In genomic region chr12:57243521-57244305, GRCh38 we compare ENCODE assay signal across 8 cellular contexts. TPM values are rescaled to one million over a fixed set of nuclear protein-coding genes. Genes with fewer than 3 reads are reported as not detected.
DNase-seq lines count a peak whose midpoint lies in the region; ATAC-seq and TF ChIP-seq lines count a peak whose summit lies in the region.

No MANE protein-coding gene starts in this region.

- H2AFZ ChIP-seq in KMS-11 (ENCODE audit: low read depth): peak overlapping the region; percentile 81

- 15 to 17% methylated on average over 41 of the region's 41 CpGs for WGBS in aorta, 2 donors

- H3K4me1 ChIP-seq in KMS-11 (ENCODE audit: low read depth, poor library complexity, severe bottlenecking) (peaks cover 40% of the 10 kb centered on the region), SJSA1 (replicated peaks) (peaks cover 30% of the 10 kb centered on the region), aorta (ENCODE audit: control insufficient read depth in 1 of 2, insufficient read depth in 2 of 2, low read length in 2 of 2) (no peaks in the 10 kb centered on the region)

- no peaks in the 10 kb centered on the region for H4K20me1 ChIP-seq in KMS-11 (ENCODE audit: insufficient read depth)

- H3K9ac ChIP-seq in KMS-11: peak overlapping the region; percentile 7; the same call in 1 of the 2 replicates

- peak; percentile 25 to 28 for ATAC-seq in activated naive CD4-positive, alpha-beta T cell treated with anti-CD3 and anti-CD28 coated beads, Interleukin-2, amount 50 U/mL, for 72 hours
- ATAC-seq in Right ventricle myocardium superior (ENCODE audit: poor library complexity) (peak; percentile 61), aorta (ENCODE audit: low FRiP score) (peak; percentile 57), GM18907 (IDR thresholded peaks at IDR 0.05; ENCODE audit: unreplicated experiment) (no peak)

- H3K27ac Mint-ChIP-seq in activated naive CD4-positive, alpha-beta T cell treated with anti-CD3 and anti-CD28 coated beads, Interleukin-2, amount 50 U/mL, for 72 hours: peak overlapping the region in 1 of 2 donors; percentile 78
- no peak overlapping the region for H3K27ac Mint-ChIP-seq in progenitor cell of endocrine pancreas

- H3K27ac ChIP-seq in KMS-11: no peak overlapping the region
- no peak overlapping the region for H3K27ac ChIP-seq in SJSA1
- H3K27ac ChIP-seq in aorta (ENCODE audit: low read depth in 1 of 2, low read length in 2 of 2): no peak overlapping the region

- H3K36me3 Mint-ChIP-seq in activated naive CD4-positive, alpha-beta T cell treated with anti-CD3 and anti-CD28 coated beads, Interleukin-2, amount 50 U/mL, for 72 hours: peaks cover 0 to 3% of the 10 kb centered on the region in 2 donors
- no peaks in the 10 kb centered on the region for H3K36me3 Mint-ChIP-seq in progenitor cell of endocrine pancreas (ENCODE audit: insufficient read depth)

- H3K27me3 Mint-ChIP-seq in progenitor cell of endocrine pancreas: peaks cover 55% of the 10 kb centered on the region

- peak overlapping the region; percentile 100 for H3K4me2 ChIP-seq in KMS-11

- H3K4me1 Mint-ChIP-seq in progenitor cell of endocrine pancreas (ENCODE audit: low read depth): peaks cover 17% of the 10 kb centered on the region

- TF ChIP-seq CTCF in KMS-11 (conservative IDR thresholded peaks at IDR 0.05; ENCODE audit: low read depth, low read length): peak; percentile 83
- TF ChIP-seq CTCF in progenitor cell of endocrine pancreas (IDR thresholded peaks at IDR 0.05; ENCODE audit: unreplicated experiment): peak; percentile 77

- H3K27me3 ChIP-seq in KMS-11 (ENCODE audit: insufficient read depth, low read depth) (peaks cover 52% of the 10 kb centered on the region), SJSA1 (replicated peaks) (peaks cover 5% of the 10 kb centered on the region; the same call in 1 of the 2 replicates), aorta (ENCODE audit: control insufficient read depth in 1 of 2, insufficient read depth in 2 of 2, low read length in 1 of 2) (no peaks in the 10 kb centered on the region)

- H3K9me3 ChIP-seq in SJSA1 (replicated peaks): no peaks in the 10 kb centered on the region
- no peaks in the 10 kb centered on the region for H3K9me3 ChIP-seq in aorta (ENCODE audit: control insufficient read depth, low read length)

- peak overlapping the region; percentile 19 for H3K4me3 ChIP-seq in KMS-11 (IDR thresholded peaks at IDR 0.05; ENCODE audit: insufficient read depth, low read depth, low read length)
- H3K4me3 ChIP-seq in SJSA1: peak overlapping the region; percentile 24
- H3K4me3 ChIP-seq in aorta (ENCODE audit: low read length in 2 of 2): no peak overlapping the region

- H3K4me3 Mint-ChIP-seq in progenitor cell of endocrine pancreas (ENCODE audit: low read depth): peak overlapping the region; percentile 66

- DNase-seq in DMS153 (lab: John Stamatoyannopoulos, UW) (peak; percentile 82), SJSA1 (ENCODE audit: low read depth in 1 of 2, low spot score in 2 of 2) (peak; percentile 68 to 72), Right ventricle myocardium superior (peak; percentile 86), progenitor cell of endocrine pancreas (ENCODE audit: low spot score, unreplicated experiment) (peak; percentile 67), aorta (peak; percentile 86 to 95)
- peak; percentile 76 to 93 for DNase-seq in activated naive CD4-positive, alpha-beta T cell treated with anti-CD3 and anti-CD28 coated beads, Interleukin-2, amount 50 U/mL, for 72 hours (ENCODE audit: low spot score in 2 of 2)

- H3K9me3 Mint-ChIP-seq in activated naive CD4-positive, alpha-beta T cell treated with anti-CD3 and anti-CD28 coated beads, Interleukin-2, amount 50 U/mL, for 72 hours: no peaks in the 10 kb centered on the region
- no peaks in the 10 kb centered on the region for H3K9me3 Mint-ChIP-seq in progenitor cell of endocrine pancreas (ENCODE audit: low read depth)

- H3K36me3 ChIP-seq in KMS-11 (ENCODE audit: insufficient read depth): no peaks in the 10 kb centered on the region
- H3K36me3 ChIP-seq in SJSA1: no peaks in the 10 kb centered on the region
- H3K36me3 ChIP-seq in aorta (ENCODE audit: control insufficient read depth in 1 of 2, insufficient read depth in 2 of 2, low read length in 1 of 2): no peaks in the 10 kb centered on the region

- no peaks in the 10 kb centered on the region for H3K79me2 ChIP-seq in KMS-11 (ENCODE audit: insufficient read depth, low read depth)

- intact Hi-C loops in Right ventricle myocardium superior (cut with DNase I): loop anchor here (2.0 kb wide), 1 partner anchor 31 kb away; no protein-coding TSS in a partner anchor
- intact Hi-C loops in aorta (cut with DNase I): loop anchor here in 1 of 2 donors (1.0 kb wide), 1 partner anchor 30 kb away; no protein-coding TSS in a partner anchor

RNA-seq across cellular contexts. Expression of gene STAC3, which starts 7.3 kb away (rescaled TPM):
- 0.68 TPM in 1 of 2 replicates, not detected in the other for total RNA-seq in SJSA1 (2014; rRNA removed; shearing (Covaris generic))
- 1 to 10 TPM; 2.8 to 5.4 TPM for total RNA-seq in activated naive CD4-positive, alpha-beta T cell treated with anti-CD3 and anti-CD28 coated beads, Interleukin-2, amount 50 U/mL, for 72 hours
- 1.2 TPM for total RNA-seq in Right ventricle myocardium superior
- total RNA-seq in progenitor cell of endocrine pancreas: 6.0 and 6.1 TPM in 2 replicates
- 1 to 10 TPM; 3.2 to 5.8 TPM for total RNA-seq in aorta
- polyA plus RNA-seq in aorta: 1 to 10 TPM in 1 of 2 donors, under 1 TPM in 1; 0.82 to 5.0 TPM

RNA-seq across cellular contexts. Expression of gene SHMT2, which starts 14.2 kb away (rescaled TPM):
- total RNA-seq in SJSA1 (2014; rRNA removed; shearing (Covaris generic)): 94.1 and 130 TPM in 2 replicates
- total RNA-seq in activated naive CD4-positive, alpha-beta T cell treated with anti-CD3 and anti-CD28 coated beads, Interleukin-2, amount 50 U/mL, for 72 hours: 100 to 1,000 TPM; 360 to 376 TPM
- total RNA-seq in Right ventricle myocardium superior: 26.8 TPM
- total RNA-seq in progenitor cell of endocrine pancreas: 162 and 165 TPM in 2 replicates
- total RNA-seq in aorta: 10 to 100 TPM; 50.3 to 59.1 TPM
- 10 to 100 TPM; 34.3 to 53.4 TPM for polyA plus RNA-seq in aorta

RNA-seq across cellular contexts. Expression of gene NXPH4, which starts 27.1 kb away (rescaled TPM):
- total RNA-seq in SJSA1 (2014; rRNA removed; shearing (Covaris generic)): 0.13 TPM in 1 of 2 replicates, not detected in the other
- total RNA-seq in activated naive CD4-positive, alpha-beta T cell treated with anti-CD3 and anti-CD28 coated beads, Interleukin-2, amount 50 U/mL, for 72 hours: under 1 TPM; 0.11 to 0.54 TPM
- total RNA-seq in Right ventricle myocardium superior (0.70 TPM), progenitor cell of endocrine pancreas (1.7 and 2.0 TPM in 2 replicates), aorta (1 to 10 TPM in 1 of 2 donors, under 1 TPM in 1; 0.55 to 1.2 TPM)
- polyA plus RNA-seq in aorta: under 1 TPM; 0.31 to 0.38 TPM

Comparison
In these comparisons a context has a peak if more than half of its experiments do, and no peak if none do; other contexts are left out.
1. H3K4me3 ChIP-seq: peak in KMS-11 (single experiment) and SJSA1 (single experiment); none in aorta (0 of 2).
2. Peak in every context shown above with its lines, with median percentiles within 50 percentile points of each other: DNase-seq.